8 cellular contexts compared by ENCODE assay signal in the genomic region with DNA sequence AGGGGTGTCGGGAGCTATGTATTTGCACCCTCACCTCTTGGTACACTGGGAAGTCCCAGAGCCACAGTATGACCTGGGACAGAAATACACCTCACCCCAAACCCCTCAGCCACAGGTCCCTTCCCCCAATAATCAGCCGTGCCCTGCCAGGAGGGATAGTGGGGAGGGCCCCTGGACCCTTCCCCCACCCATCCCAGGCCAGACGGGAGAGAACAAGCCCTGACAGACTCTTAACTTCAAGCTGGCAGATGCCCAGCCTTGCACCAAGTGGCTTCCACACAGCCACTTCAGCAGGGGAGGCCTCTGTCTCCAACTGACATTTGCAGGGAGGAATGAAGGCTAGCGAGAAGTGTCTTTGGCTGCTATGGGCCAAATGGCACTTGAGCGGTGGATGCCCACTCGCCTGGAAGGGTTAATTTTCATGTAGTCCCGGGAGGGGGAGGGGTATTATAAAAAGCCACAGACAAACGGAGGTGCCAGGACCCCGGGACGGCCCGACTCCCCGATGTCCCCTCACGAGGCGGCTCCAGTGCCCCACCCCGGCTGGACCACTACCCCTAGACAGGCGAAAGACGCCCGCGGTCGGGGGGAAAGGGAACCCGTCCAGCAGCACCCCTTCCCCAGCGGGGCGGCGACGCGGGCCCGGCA. TPM values are rescaled to one million over a fixed set of nuclear protein-coding genes. Genes with fewer than 3 reads are reported as not detected.
DNase-seq lines count a peak whose midpoint lies in the region; ATAC-seq, FAIRE-seq and TF ChIP-seq lines count a peak whose summit lies in the region.

No MANE protein-coding gene starts in this region.

- no peak for TF ChIP-seq CTCF in activated CD8-positive, alpha-beta T cell treated with anti-CD3 and anti-CD28 coated beads for 36 hours (IDR thresholded peaks at IDR 0.05)

- H3K4me1 Mint-ChIP-seq in activated CD8-positive, alpha-beta T cell treated with anti-CD3 and anti-CD28 coated beads for 36 hours (ENCODE audit: low read depth): peaks cover 5% of the 10 kb centered on the region
- H3K4me1 Mint-ChIP-seq in activated CD8-positive, alpha-beta T cell treated with anti-CD3 and anti-CD28 coated beads, Interleukin-2, amount 10 ng/mL, durations not matched to agents 7 days and 5 days (ENCODE audit: low read depth): peaks cover 8% of the 10 kb centered on the region

- H3K27ac ChIP-seq in angular gyrus (ENCODE audit: low read depth, low read length) (peak overlapping the region; percentile 48), small intestine (ENCODE audit: low read depth in 1 of 2, low read length in 1 of 2) (peak overlapping the region; percentile 1 to 52)
- no peak overlapping the region for H3K27ac ChIP-seq in effector memory CD4-positive, alpha-beta T cell (ENCODE audit: insufficient read depth, low read length, poor library complexity, severe bottlenecking)

- H3K36me3 Mint-ChIP-seq in activated CD8-positive, alpha-beta T cell treated with anti-CD3 and anti-CD28 coated beads for 36 hours (ENCODE audit: low read depth): no peaks in the 10 kb centered on the region
- no peaks in the 10 kb centered on the region for H3K36me3 Mint-ChIP-seq in activated CD8-positive, alpha-beta T cell treated with anti-CD3 and anti-CD28 coated beads, Interleukin-2, amount 10 ng/mL, durations not matched to agents 7 days and 5 days (ENCODE audit: low read depth)

- ATAC-seq in activated CD8-positive, alpha-beta T cell treated with anti-CD3 and anti-CD28 coated beads for 36 hours: no peak
- ATAC-seq in activated CD8-positive, alpha-beta T cell treated with anti-CD3 and anti-CD28 coated beads, Interleukin-2, amount 10 ng/mL, durations not matched to agents 7 days and 5 days: no peak
- no peak for ATAC-seq in GM21786 (IDR thresholded peaks at IDR 0.05; ENCODE audit: unreplicated experiment)

- H3K4me1 ChIP-seq in iPS-15b (ENCODE audit: control insufficient read depth, insufficient read depth, low read length): peaks cover 5% of the 10 kb centered on the region
- H3K4me1 ChIP-seq in small intestine (ENCODE audit: control insufficient read depth in 2 of 2, insufficient read depth in 1 of 2, low read depth in 1 of 2, low read length in 1 of 2): peaks cover 3 to 9% of the 10 kb centered on the region in 2 donors
- peaks cover 8% of the 10 kb centered on the region for H3K4me1 ChIP-seq in effector memory CD4-positive, alpha-beta T cell (ENCODE audit: control insufficient read depth, insufficient read depth, low read length, poor library complexity, severe bottlenecking)

- 12 to 18% (median 16%) methylated on average over 10 to 27 of the region's 27 CpGs for WGBS in small intestine, 3 donors

- POLR2A ChIA-PET in activated CD8-positive, alpha-beta T cell treated with anti-CD3 and anti-CD28 coated beads for 36 hours (lab: Charles Lee): interaction anchor here (0.8 to 1.6 kb wide), 2 partner anchors 10 to 12 kb away, joined by 3 to 4 read pairs; no protein-coding TSS in a partner anchor
- POLR2A ChIA-PET in activated CD8-positive, alpha-beta T cell treated with anti-CD3 and anti-CD28 coated beads, Interleukin-2, amount 10 ng/mL, durations not matched to agents 7 days and 5 days (lab: Charles Lee): interaction anchor here (0.6 kb wide), 1 partner anchor 60 kb away, joined by 4 read pairs; no protein-coding TSS in a partner anchor

- H3K27me3 Mint-ChIP-seq in activated CD8-positive, alpha-beta T cell treated with anti-CD3 and anti-CD28 coated beads for 36 hours: peaks cover 30% of the 10 kb centered on the region
- peaks cover 34% of the 10 kb centered on the region for H3K27me3 Mint-ChIP-seq in activated CD8-positive, alpha-beta T cell treated with anti-CD3 and anti-CD28 coated beads, Interleukin-2, amount 10 ng/mL, durations not matched to agents 7 days and 5 days (ENCODE audit: low read depth)

- H3K36me3 ChIP-seq in iPS-15b (ENCODE audit: control insufficient read depth, insufficient read depth, low read length) (no peaks in the 10 kb centered on the region), small intestine (ENCODE audit: control insufficient read depth in 2 of 2, insufficient read depth in 2 of 2, low read length in 2 of 2) (no peaks in the 10 kb centered on the region)
- no peaks in the 10 kb centered on the region for H3K36me3 ChIP-seq in effector memory CD4-positive, alpha-beta T cell (ENCODE audit: control insufficient read depth, insufficient read depth, low read length)

- H3K4me3 Mint-ChIP-seq in activated CD8-positive, alpha-beta T cell treated with anti-CD3 and anti-CD28 coated beads for 36 hours: peak overlapping the region; percentile 1
- no peak overlapping the region for H3K4me3 Mint-ChIP-seq in activated CD8-positive, alpha-beta T cell treated with anti-CD3 and anti-CD28 coated beads, Interleukin-2, amount 10 ng/mL, durations not matched to agents 7 days and 5 days

- FAIRE-seq in small intestine (lab: Jason Lieb, UNC): no peak

- H3K9me3 Mint-ChIP-seq in activated CD8-positive, alpha-beta T cell treated with anti-CD3 and anti-CD28 coated beads for 36 hours: no peaks in the 10 kb centered on the region
- H3K9me3 Mint-ChIP-seq in activated CD8-positive, alpha-beta T cell treated with anti-CD3 and anti-CD28 coated beads, Interleukin-2, amount 10 ng/mL, durations not matched to agents 7 days and 5 days (ENCODE audit: insufficient read depth): no peaks in the 10 kb centered on the region

- no peak overlapping the region for H3K27ac Mint-ChIP-seq in activated CD8-positive, alpha-beta T cell treated with anti-CD3 and anti-CD28 coated beads for 36 hours
- no peak overlapping the region for H3K27ac Mint-ChIP-seq in activated CD8-positive, alpha-beta T cell treated with anti-CD3 and anti-CD28 coated beads, Interleukin-2, amount 10 ng/mL, durations not matched to agents 7 days and 5 days

- CTCF ChIA-PET in activated CD8-positive, alpha-beta T cell treated with anti-CD3 and anti-CD28 coated beads for 36 hours (lab: Charles Lee): interaction anchor here (1.2 to 3.0 kb wide), 2 partner anchors 10 to 182 kb away, joined by 3 to 12 read pairs; no protein-coding TSS in a partner anchor
- CTCF ChIA-PET in activated CD8-positive, alpha-beta T cell treated with anti-CD3 and anti-CD28 coated beads, Interleukin-2, amount 10 ng/mL, durations not matched to agents 7 days and 5 days (lab: Charles Lee): interaction anchor here (0.6 to 3.7 kb wide), 3 partner anchors 11 to 229 kb away, joined by 3 to 20 read pairs (median 3); no protein-coding TSS in a partner anchor

- H3K9me3 ChIP-seq in iPS-15b (ENCODE audit: control insufficient read depth, insufficient read depth, low read length) (no peaks in the 10 kb centered on the region), small intestine (ENCODE audit: control insufficient read depth, low read depth) (no peaks in the 10 kb centered on the region)
- no peaks in the 10 kb centered on the region for H3K9me3 ChIP-seq in effector memory CD4-positive, alpha-beta T cell (ENCODE audit: control insufficient read depth, low read length)

- H3K4me3 ChIP-seq in iPS-15b (ENCODE audit: low read depth, low read length) (peak overlapping the region; percentile 32), small intestine (ENCODE audit: low read depth in 1 of 2, low read length in 2 of 2) (peak overlapping the region; percentile 34 to 49)
- H3K4me3 ChIP-seq in effector memory CD4-positive, alpha-beta T cell (ENCODE audit: insufficient read depth, low read depth, low read length, poor library complexity, severe bottlenecking): no peak overlapping the region

- DNase-seq in activated CD8-positive, alpha-beta T cell treated with anti-CD3 and anti-CD28 coated beads for 36 hours: no peak
- DNase-seq in activated CD8-positive, alpha-beta T cell treated with anti-CD3 and anti-CD28 coated beads, Interleukin-2, amount 10 ng/mL, durations not matched to agents 7 days and 5 days: no peak
- DNase-seq in small intestine: no peak
- DNase-seq in stimulated activated CD4-positive, alpha-beta T cell treated with anti-CD3 and anti-CD28 coated beads, Interleukin-4, amount 100 ng/mL, for 1 hour: no peak
- no peak for DNase-seq in effector memory CD4-positive, alpha-beta T cell

- intact Hi-C loops in activated CD8-positive, alpha-beta T cell treated with anti-CD3 and anti-CD28 coated beads for 36 hours (cut with micrococcal nuclease): no loop called here

- peaks cover 26% of the 10 kb centered on the region for H3K27me3 ChIP-seq in iPS-15b (ENCODE audit: control insufficient read depth, insufficient read depth, low read length)
- H3K27me3 ChIP-seq in small intestine (ENCODE audit: control insufficient read depth in 2 of 2, insufficient read depth in 2 of 2, low read length in 2 of 2): peaks cover 0 to 7% of the 10 kb centered on the region in 2 donors
- H3K27me3 ChIP-seq in effector memory CD4-positive, alpha-beta T cell (replicated peaks; ENCODE audit: control insufficient read depth, insufficient read depth, low read length, poor library complexity, severe bottlenecking): peaks cover 20% of the 10 kb centered on the region

- H3K9ac ChIP-seq in iPS-15b (ENCODE audit: low read depth, low read length): no peak overlapping the region

RNA-seq across cellular contexts. Expression of gene SYNC, which starts 0.5 kb away (rescaled TPM):
- not detected for total RNA-seq in activated CD8-positive, alpha-beta T cell treated with anti-CD3 and anti-CD28 coated beads for 36 hours
- total RNA-seq in activated CD8-positive, alpha-beta T cell treated with anti-CD3 and anti-CD28 coated beads, Interleukin-2, amount 10 ng/mL, durations not matched to agents 7 days and 5 days: not detected
- 1 to 10 TPM; 1.1 to 4.7 (median 3.5) TPM for polyA plus RNA-seq in small intestine

RNA-seq across cellular contexts. Expression of gene RBBP4, which starts 51.1 kb away (rescaled TPM):
- 100 to 1,000 TPM; 308 to 318 TPM for total RNA-seq in activated CD8-positive, alpha-beta T cell treated with anti-CD3 and anti-CD28 coated beads for 36 hours
- 100 to 1,000 TPM; 290 to 298 TPM for total RNA-seq in activated CD8-positive, alpha-beta T cell treated with anti-CD3 and anti-CD28 coated beads, Interleukin-2, amount 10 ng/mL, durations not matched to agents 7 days and 5 days
- polyA plus RNA-seq in small intestine: 10 to 100 TPM; 38.7 to 74.9 (median 45.1) TPM

RNA-seq across cellular contexts. Expression of gene ZBTB8OS, which starts 51.7 kb away (rescaled TPM):
- total RNA-seq in activated CD8-positive, alpha-beta T cell treated with anti-CD3 and anti-CD28 coated beads for 36 hours: 10 to 100 TPM; 53.4 to 57.6 TPM
- total RNA-seq in activated CD8-positive, alpha-beta T cell treated with anti-CD3 and anti-CD28 coated beads, Interleukin-2, amount 10 ng/mL, durations not matched to agents 7 days and 5 days: 10 to 100 TPM; 50.5 to 54.1 TPM
- polyA plus RNA-seq in small intestine: 10 to 100 TPM; 55.7 to 98.4 (median 90.8) TPM
